21 cellular contexts compared by ENCODE assay signal in the genomic region with DNA sequence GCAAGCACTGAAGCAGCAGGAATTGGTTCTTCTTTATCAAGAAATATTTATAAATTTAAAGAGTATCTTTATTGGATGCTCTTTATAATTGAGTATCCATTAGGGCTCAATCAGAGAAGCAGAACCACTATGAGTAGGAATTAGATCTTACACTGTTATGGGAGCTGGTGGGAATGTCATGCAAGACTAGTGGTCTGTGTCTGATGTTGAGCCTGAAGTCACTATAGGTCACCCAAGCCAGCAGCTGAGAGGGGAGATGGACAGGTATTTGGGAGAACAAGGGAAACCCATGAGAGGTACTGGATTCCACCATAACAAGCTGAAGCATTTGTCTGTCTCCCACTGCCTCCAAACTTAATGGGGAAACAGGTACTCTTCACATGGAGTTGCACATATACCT.
"Had no signal": no experiment of that assay in that cellular context is flagged by ENCODE, and none has a peak within 500 bp of the region (broad histone marks: within the 10 kb centered on the region; RNA-seq: fewer than 3 reads in every experiment).

No MANE protein-coding gene starts in this region.

- H3K4me3 ChIP-seq: K562, SJSA1, SK-N-MC had no signal

- H3K4me2 ChIP-seq: KMS-11 had no signal

- H3K9ac ChIP-seq: KMS-11 had no signal

- H3K36me3 ChIP-seq: SJSA1 had no signal

- H3K27ac ChIP-seq: KMS-11, SJSA1, SK-N-MC had no signal

- H3K9me3 ChIP-seq: SJSA1 had no signal

- H3K27me3 ChIP-seq: SJSA1 had no signal

- DNase-seq: Kasumi-1, MM.1S, NCI-H1092 treated with DMSO at 0.1 percent for 48 hours, NCI-H1436, NCI-H187, NCI-H2029, NCI-H2081 treated with DMSO at 0.1 percent for 48 hours, NCI-H2171, NCI-H226, NCI-H446, NCI-H510A, NCI-H524 treated with DMSO at 0.1 percent for 48 hours, NCI-H69, NCI-H774, Right ventricle myocardium superior, RPMI8226, SIG-M5 had no signal
